Comparison of ENCODE assay signal across 23 cellular contexts in genomic region chr12:52486166-52487105, GRCh38. TPM values are rescaled to one million over a fixed set of nuclear protein-coding genes. Genes with fewer than 3 reads are reported as not detected.
"Had no signal": no experiment of that assay in that cellular context is flagged by ENCODE, and none has a peak within 500 bp of the region (broad histone marks: within the 10 kb centered on the region; RNA-seq: fewer than 3 reads in every experiment).

No MANE protein-coding gene starts in this region.

- DNase-seq: IMR-90, Karpas-422, KG1, MM.1S, NCI-H1092 treated with DMSO at 0.1 percent for 48 hours, NCI-H146, NCI-H187, NCI-H2029, NCI-H2081 treated with DMSO at 0.1 percent for 48 hours, NCI-H2171, NCI-H226, NCI-H446, NCI-H510A, NCI-H524 treated with DMSO at 0.1 percent for 48 hours, NCI-H69, NCI-H774, SHP77 treated with DMSO at 0.1 percent for 48 hours, SJCRH30 had no signal

- H3K4me1 ChIP-seq: SJCRH30 had no signal

- H3K27me3 ChIP-seq: SJCRH30 had no signal

- ATAC-seq: HepG2, Right ventricle myocardium inferior, SK-N-SH treated with all-trans-retinoic acid at 6 μM for 48 hours had no signal

- FAIRE-seq: HepG2, RCC 7860 had no signal

- H3K36me3 ChIP-seq: SJCRH30 had no signal

- H3K27ac ChIP-seq: SJCRH30 had no signal

- H3K4me3 ChIP-seq: SJCRH30 had no signal

RNA-seq across cellular contexts. Expression of gene KRT6A, which starts 6.6 kb away (rescaled TPM):
- total RNA-seq: HepG2, HT1080, IMR-90, SJCRH30 had no signal

RNA-seq across cellular contexts. Expression of gene KRT6C, which starts 12.8 kb away (rescaled TPM):
- total RNA-seq: HepG2, HT1080, IMR-90, Right ventricle myocardium inferior, SJCRH30 had no signal

RNA-seq across cellular contexts. Expression of gene KRT5, which starts 33.8 kb away (rescaled TPM):
- total RNA-seq: HepG2, HT1080, IMR-90, SJCRH30 had no signal

RNA-seq across cellular contexts. Expression of gene KRT6B, which starts 34.5 kb away (rescaled TPM):
- total RNA-seq: HepG2, HT1080, IMR-90, Right ventricle myocardium inferior, SJCRH30 had no signal

RNA-seq across cellular contexts. Expression of gene KRT75, which starts 52.3 kb away (rescaled TPM):
- total RNA-seq: HepG2, HT1080, IMR-90, Right ventricle myocardium inferior, SJCRH30 had no signal
